Comparison of ENCODE assay signal across 8 cellular contexts in genomic region chr10:119207367-119207668, GRCh38. TPM values are rescaled to one million over a fixed set of nuclear protein-coding genes. Genes with fewer than 3 reads are reported as not detected.
A peak's percentile ranks its signal among the peaks of the same experiment; 100 is the strongest.
DNase-seq lines count a peak whose midpoint lies in the region; ATAC-seq and TF ChIP-seq lines count a peak whose summit lies in the region.

GRK5 (plus strand) TSS chr10:119207571; CDS start chr10:119207918, 347 bp downstream.

- H3K27me3 ChIP-seq in BJ (ENCODE audit: control insufficient read depth, insufficient read depth, low read length) = no peaks in the 10 kb centered on the region

- DNase-seq in BJ (ENCODE audit: low read depth) = peak; percentile 91
- DNase-seq in NCI-H748 (lab: John Stamatoyannopoulos, UW; ENCODE audit: unreplicated experiment) = peak; percentile 93
- DNase-seq in activated CD4-positive, alpha-beta T cell treated with anti-CD3 and anti-CD28 coated beads, Interleukin-2, amount 50 U/mL, for 24 hours (ENCODE audit: low read depth in 1 of 2, low spot score in 1 of 2) = peak; percentile 79 to 91
- DNase-seq in dedifferentiated amniotic fluid mesenchymal stem cell (ENCODE audit: extremely low spot score) = peak; percentile 95
- peak; percentile 95 for DNase-seq in left lobe of liver (ENCODE audit: low spot score)
- peak; percentile 94 for DNase-seq in stimulated activated CD4-positive, alpha-beta T cell treated with anti-CD3 and anti-CD28 coated beads, Interleukin-2, amount 100 ng/mL, for 4 hours (ENCODE audit: low read depth)

- H3K4me3 ChIP-seq in BJ (ENCODE audit: low read depth, low read length) = peak within 1 kb of the TSS; percentile 91

- CTCF ChIA-PET in BJ (lab: Yijun Ruan, JAX) = interaction anchor here (0.6 to 5.9 kb wide), 47 partner anchors 9 to 714 kb away, joined by 3 to 65 read pairs (median 5); partner anchors contain the start of gene RGS10

- peak; percentile 73 for ATAC-seq in GM19328 (IDR thresholded peaks at IDR 0.05; ENCODE audit: unreplicated experiment)
- ATAC-seq in HG03469 (IDR thresholded peaks at IDR 0.05; ENCODE audit: unreplicated experiment) = peak; percentile 76
- ATAC-seq in left lobe of liver = peak; percentile 88

- H3K36me3 ChIP-seq in BJ (ENCODE audit: control insufficient read depth, insufficient read depth, low read length) = no peaks in the 10 kb centered on the region

- no peak for TF ChIP-seq CTCF in BJ (IDR thresholded peaks at IDR 0.05; ENCODE audit: insufficient read depth, low read depth, low read length)

- POLR2A ChIA-PET in BJ (lab: Charles Lee) = interaction anchor here (0.7 to 0.9 kb wide), 2 partner anchors 66 to 519 kb away, joined by 3 read pairs; partner anchors contain the start of gene INPP5F

RNA-seq across cellular contexts. Expression of gene GRK5, which starts in this region (rescaled TPM):
- 14.7 and 20.8 TPM in 2 replicates for polyA plus RNA-seq in BJ (2011; rRNA removed)
- polyA minus RNA-seq in BJ (2011; rRNA and poly(A)+ RNA removed) = 7.6 and 8.3 TPM in 2 replicates
- total RNA-seq in left lobe of liver = 8.4 TPM

Comparison
In these comparisons a context has a peak if more than half of its experiments do, and no peak if none do; other contexts are left out.
1. Peak in every context shown above with its lines: DNase-seq, ATAC-seq and H3K4me3 ChIP-seq.